ENCODE assay signal across 1 cellular context in the genomic region with DNA sequence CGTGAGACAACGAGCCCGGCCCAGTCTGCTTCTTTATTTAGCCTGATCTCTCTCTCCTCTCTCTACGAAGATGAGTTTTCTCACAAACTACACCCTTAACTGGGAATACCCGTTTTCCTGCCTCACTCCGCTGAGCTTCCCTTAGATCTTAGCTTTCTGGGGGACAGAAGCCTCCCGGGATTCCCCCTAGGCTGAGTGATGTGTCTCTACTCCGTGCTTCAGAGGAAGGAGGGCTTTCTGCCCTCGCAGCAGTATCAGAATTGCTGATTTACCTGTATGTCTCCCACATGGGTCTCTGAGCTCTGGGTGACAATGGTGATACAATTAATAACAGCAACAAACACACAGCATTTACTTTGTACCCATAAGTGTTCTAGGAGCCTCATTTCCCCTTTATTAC.
TF ChIP-seq lines count a peak whose summit lies in the region.

No MANE protein-coding gene starts in this region.

TF ChIP-seq in endothelial cell of umbilical vein, 7 proteins besides CTCF, POLR2A, EP300 and RAD21:
- TF ChIP-seq FOS (IDR thresholded peaks at IDR 0.05; ENCODE audit: borderline replicate concordance, insufficient read depth, low read length): no peak
- TF ChIP-seq, protein P1, sequence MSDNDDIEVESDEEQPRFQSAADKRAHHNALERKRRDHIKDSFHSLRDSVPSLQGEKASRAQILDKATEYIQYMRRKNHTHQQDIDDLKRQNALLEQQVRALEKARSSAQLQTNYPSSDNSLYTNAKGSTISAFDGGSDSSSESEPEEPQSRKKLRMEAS (IDR thresholded peaks at IDR 0.05; ENCODE audit: insufficient read depth, insufficient read length): no peak
- TF ChIP-seq POLR2AphosphoS5 (IDR thresholded peaks at IDR 0.05; ENCODE audit: insufficient read depth, low read depth, low read length): no peak
- no peak for TF ChIP-seq MYC (IDR thresholded peaks at IDR 0.05; ENCODE audit: low read depth, low read length)
- no peak for TF ChIP-seq JUN (IDR thresholded peaks at IDR 0.05; ENCODE audit: borderline replicate concordance, insufficient read depth, insufficient read length, low read depth)
- TF ChIP-seq GATA2 (IDR thresholded peaks at IDR 0.05; ENCODE audit: insufficient read depth, insufficient read length, low read depth, low read length): no peak
- TF ChIP-seq EZH2 (IDR thresholded peaks at IDR 0.05; ENCODE audit: borderline replicate concordance, low read depth, low read length, severe bottlenecking): no peak
